ENCODE assay signal across 11 cellular contexts in the genomic region with DNA sequence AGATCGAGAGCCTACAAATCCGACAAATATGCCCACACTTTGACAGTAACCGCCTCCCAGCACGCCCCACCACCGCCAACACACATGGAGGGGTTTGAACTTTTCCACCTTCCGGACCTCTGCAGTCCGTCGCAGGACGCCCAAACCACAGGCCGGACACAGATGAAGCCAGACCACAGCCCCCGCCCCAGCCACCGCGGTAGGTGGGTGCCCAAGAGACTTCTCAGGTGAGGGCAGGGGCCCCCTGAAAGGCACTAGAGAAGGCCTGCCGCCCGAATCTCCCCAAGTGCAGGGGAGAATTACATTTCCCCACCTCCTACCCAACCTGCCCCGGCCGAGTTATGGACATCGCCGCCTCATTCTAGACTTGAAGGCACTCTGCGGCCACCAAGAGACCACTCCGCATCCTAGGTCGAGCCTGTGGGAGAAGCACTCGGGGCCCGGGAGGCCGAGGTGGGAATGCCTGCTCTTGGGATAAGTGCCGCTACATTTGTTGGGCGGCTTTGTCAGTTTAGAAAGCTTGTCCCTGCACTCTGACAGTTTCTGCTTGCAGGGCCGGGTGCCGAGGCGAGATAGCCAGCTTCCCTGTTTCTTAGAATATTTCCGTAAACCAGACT. TPM values are rescaled to one million over a fixed set of nuclear protein-coding genes. Genes with fewer than 3 reads are reported as not detected.
DNase-seq lines count a peak whose midpoint lies in the region; ATAC-seq, FAIRE-seq and TF ChIP-seq lines count a peak whose summit lies in the region.
"Had no signal": no experiment of that assay in that cellular context is flagged by ENCODE, and none has a peak within 500 bp of the region (broad histone marks: within the 10 kb centered on the region; RNA-seq: fewer than 3 reads in every experiment).

No MANE protein-coding gene starts in this region.

- peak overlapping the region; percentile 71 for H3K4me3 Mint-ChIP-seq in central memory CD8-positive, alpha-beta T cell
- H3K4me3 Mint-ChIP-seq in mesothelial cell of epicardium, result peak overlapping the region; percentile 74

- H3K27ac Mint-ChIP-seq in central memory CD8-positive, alpha-beta T cell (ENCODE audit: low read depth), result no peak overlapping the region
- peak overlapping the region; percentile 97 for H3K27ac Mint-ChIP-seq in mesothelial cell of epicardium

- CTCF ChIA-PET in HepG2 (lab: Yijun Ruan, JAX; ENCODE audit: low intra/inter-chr PET ratio, low total read pairs), result no interaction called here

- TF ChIP-seq CTCF in liver (IDR thresholded peaks at IDR 0.05; ENCODE audit: low read depth, low read length, missing input control) (no peak), HepG2 (CRISPR knock-in tag; IDR thresholded peaks at IDR 0.05) (no peak), mesothelial cell of epicardium (IDR thresholded peaks at IDR 0.05; ENCODE audit: unreplicated experiment) (no peak), GM20000 (IDR thresholded peaks at IDR 0.05; ENCODE audit: extremely low read depth, missing control alignments) (no peak)

- H3K9me3 ChIP-seq in liver (ENCODE audit: control insufficient read depth in 4 of 4, low read length in 3 of 4) (no peaks in the 10 kb centered on the region), HepG2 (ENCODE audit: low read length) (no peaks in the 10 kb centered on the region)

- POLR2A ChIA-PET in HepG2 (lab: Yijun Ruan, JAX), result no interaction called here

- no peak for TF ChIP-seq RAD21 in liver (IDR thresholded peaks at IDR 0.05)
- no peak for TF ChIP-seq RAD21 in HepG2 (CRISPR knock-in tag; IDR thresholded peaks at IDR 0.05)

- WGBS in liver, result 12% methylated on average over 31 of the region's 31 CpGs
- 62% methylated on average over 15 of the region's 31 CpGs for WGBS in HepG2 (ENCODE audit: low lambda C conversion rate)

- H3K27me3 Mint-ChIP-seq in central memory CD8-positive, alpha-beta T cell, result peaks cover 67% of the 10 kb centered on the region
- H3K27me3 Mint-ChIP-seq in mesothelial cell of epicardium (ENCODE audit: low read depth), result peaks cover 24% of the 10 kb centered on the region

- H2AFZ ChIP-seq in HepG2 (ENCODE audit: low read length), result no peak overlapping the region

- peaks cover 4 to 21% (median 7%) of the 10 kb centered on the region in 4 donors for H3K4me1 ChIP-seq in liver (ENCODE audit: control insufficient read depth in 4 of 4, insufficient read depth in 4 of 4, low read length in 3 of 4)
- H3K4me1 ChIP-seq in HepG2 (ENCODE audit: insufficient read depth, low read length), result no peaks in the 10 kb centered on the region

- H3K4me1 Mint-ChIP-seq in central memory CD8-positive, alpha-beta T cell, result peaks cover 14% of the 10 kb centered on the region
- peaks cover 52% of the 10 kb centered on the region for H3K4me1 Mint-ChIP-seq in mesothelial cell of epicardium

- peak overlapping the region; percentile 37 to 44 for H3K27ac ChIP-seq in liver (ENCODE audit: low read depth in 1 of 2, low read length in 2 of 2)
- H3K27ac ChIP-seq in HepG2 (ENCODE audit: extremely low read length, insufficient read depth, low read length), result no peak overlapping the region
- H3K27ac ChIP-seq: dorsolateral prefrontal cortex had no signal

- H4K20me1 ChIP-seq in HepG2 (ENCODE audit: insufficient read depth, low read length), result no peaks in the 10 kb centered on the region

- H3K9ac ChIP-seq in liver (ENCODE audit: low read depth in 1 of 2, low read length in 2 of 2) (no peak overlapping the region), HepG2 (ENCODE audit: insufficient read depth, low read depth, low read length) (no peak overlapping the region)

- H3K79me2 ChIP-seq in HepG2 (ENCODE audit: insufficient read depth, low read length), result no peaks in the 10 kb centered on the region

- in situ Hi-C loops in HepG2 (cut with HindIII; ENCODE audit: extremely low pct_ligation_motif_present, low pct_unique_long_range_greater_than_20kb), result loop anchor here (10.0 kb wide), 1 partner anchor 646 kb away; no protein-coding TSS in a partner anchor

- BruUV-seq in HepG2 (replicated peaks; lab: Mats Ljungman, UMichigan), result no TSS peak

- no peak for TF ChIP-seq EP300 in HepG2 (IDR thresholded peaks at IDR 0.05; ENCODE audit: low read depth in 2 of 2, low read length in 2 of 2)
- no peak for TF ChIP-seq EP300 in HepG2 (CRISPR knock-in tag; IDR thresholded peaks at IDR 0.05; ENCODE audit: borderline replicate concordance)

- H3K4me2 ChIP-seq in HepG2 (ENCODE audit: low read depth, low read length), result no peak overlapping the region

- no peak for FAIRE-seq in HepG2 (lab: Jason Lieb, UNC)

- H3K9me3 Mint-ChIP-seq in central memory CD8-positive, alpha-beta T cell, result no peaks in the 10 kb centered on the region
- H3K9me3 Mint-ChIP-seq in mesothelial cell of epicardium, result no peaks in the 10 kb centered on the region

- H3K36me3 ChIP-seq in liver (ENCODE audit: control insufficient read depth in 4 of 4, insufficient read depth in 3 of 4, low read depth in 1 of 4, low read length in 3 of 4) (no peaks in the 10 kb centered on the region), HepG2 (replicated peaks in 1 of 2; ENCODE audit: control insufficient read depth in 1 of 2, insufficient read depth in 2 of 2, low read length in 2 of 2) (no peaks in the 10 kb centered on the region)

- ATAC-seq in HepG2, result no peak
- no peak for ATAC-seq in central memory CD8-positive, alpha-beta T cell (replicated peaks; ENCODE audit: extremely low read depth, poor library complexity, severe bottlenecking)
- no peak for ATAC-seq in HG03280 (IDR thresholded peaks at IDR 0.05; ENCODE audit: unreplicated experiment)
- ATAC-seq: PC-3 had no signal

- H3K4me3 ChIP-seq in liver (ENCODE audit: low read depth in 1 of 3, low read length in 3 of 3) (peak overlapping the region in 1 of 3 donors; percentile 34), HepG2 (replicated peaks in 1 of 3; ENCODE audit: insufficient read depth in 1 of 3, low read depth in 2 of 3, low read length in 3 of 3) (no peak overlapping the region)

- DNase-seq in HepG2 (ENCODE audit: low spot score) (no peak), mesothelial cell of epicardium (ENCODE audit: low spot score in 2 of 2, unreplicated experiment in 2 of 2) (peak in 1 of 2 experiments; percentile 40), GM20000 (ENCODE audit: low spot score) (no peak), NCI-H1436 treated with DMSO at 0.1 percent for 48 hours (lab: John Stamatoyannopoulos, UW) (no peak), NCI-H526 treated with DMSO at 0.1 percent for 48 hours (lab: John Stamatoyannopoulos, UW) (no peak)
- DNase-seq in central memory CD8-positive, alpha-beta T cell (ENCODE audit: low spot score in 2 of 2), result no peak
- DNase-seq: dorsolateral prefrontal cortex, PC-3 had no signal

- intact Hi-C loops in HepG2 (cut with micrococcal nuclease; ENCODE audit: unreplicated experiment), result loop anchor here (5.0 kb wide), 1 partner anchor 244 kb away; no protein-coding TSS in a partner anchor

- H3K27me3 ChIP-seq in liver (ENCODE audit: control insufficient read depth in 4 of 4, insufficient read depth in 4 of 4, low read length in 3 of 4) (peaks cover 7 to 30% (median 14%) of the 10 kb centered on the region in 4 donors), HepG2 (ENCODE audit: control insufficient read depth in 1 of 2, insufficient read depth in 2 of 2, low read length in 2 of 2) (peaks cover 4 to 32% of the 10 kb centered on the region in 2 experiments; a peak in 3 of 5 replicates)

- H3K36me3 Mint-ChIP-seq in central memory CD8-positive, alpha-beta T cell (ENCODE audit: insufficient read depth), result no peaks in the 10 kb centered on the region
- peaks cover 10% of the 10 kb centered on the region for H3K36me3 Mint-ChIP-seq in mesothelial cell of epicardium

- TF ChIP-seq POLR2A in HepG2 (IDR thresholded peaks at IDR 0.05; ENCODE audit: insufficient read depth in 1 of 2, low read depth in 2 of 2, low read length in 2 of 2), result no peak

TF ChIP-seq in liver, 16 proteins besides CTCF, POLR2A, EP300 and RAD21 (continues in another document):
- TF ChIP-seq NR2F2 (IDR thresholded peaks at IDR 0.05) (no peak), TAF1 (conservative IDR thresholded peaks at IDR 0.05) (no peak), EGR1 (IDR thresholded peaks at IDR 0.05; ENCODE audit: low read depth in 2 of 2) (no peak)
- TF ChIP-seq, protein P1, sequence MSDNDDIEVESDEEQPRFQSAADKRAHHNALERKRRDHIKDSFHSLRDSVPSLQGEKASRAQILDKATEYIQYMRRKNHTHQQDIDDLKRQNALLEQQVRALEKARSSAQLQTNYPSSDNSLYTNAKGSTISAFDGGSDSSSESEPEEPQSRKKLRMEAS (IDR thresholded peaks at IDR 0.05), result no peak

TF ChIP-seq in HepG2, 621 proteins besides CTCF, POLR2A, EP300 and RAD21 (continues in another document):
- TF ChIP-seq HDAC2 (CRISPR knock-in tag; IDR thresholded peaks at IDR 0.05), result no peak
- no peak for TF ChIP-seq KDM6A (CRISPR knock-in tag; IDR thresholded peaks at IDR 0.05; ENCODE audit: low read depth)

RNA-seq across cellular contexts. Expression of a gene that starts 21.5 kb away (rescaled TPM):
- total RNA-seq in liver (1 to 10 TPM; 2.1 to 4.7 TPM), HepG2 (2016; rRNA removed; fragmentation: Illumina TruSeq; extraction: Trizol) (not detected in 2 replicates), mesothelial cell of epicardium (32.8 to 34.3 TPM (median 33.3 TPM) in 3 replicates)
- polyA plus RNA-seq in liver (1 to 10 TPM; 2.9 to 4.5 TPM), HepG2 (2011; rRNA removed) (not detected in 2 replicates)
- not detected in 2 replicates for total RNA-seq in HepG2 (2016; cell fraction: cytosol; rRNA removed; fragmentation: Illumina TruSeq; extraction: Trizol; ENCODE audit: low read depth)
- not detected in 2 replicates for total RNA-seq in HepG2 (2016; cell fraction: insoluble cytoplasmic fraction; rRNA removed; fragmentation: Illumina TruSeq; extraction: Trizol)
- not detected in 2 replicates for total RNA-seq in HepG2 (2016; cell fraction: membrane; rRNA removed; fragmentation: Illumina TruSeq; extraction: Trizol)
- not detected in 2 replicates for total RNA-seq in HepG2 (2016; cell fraction: nucleus; rRNA removed; fragmentation: Illumina TruSeq; extraction: Trizol)
- not detected in 2 replicates for polyA plus RNA-seq in HepG2 (2011; cell fraction: cytosol; rRNA removed)
- not detected in 2 replicates for polyA plus RNA-seq in HepG2 (2011; cell fraction: nucleus; rRNA removed)
- not detected in 2 replicates for polyA plus RNA-seq in HepG2 (2012)
- polyA plus RNA-seq in HepG2 (2016; cell fraction: cytosol; fragmentation: Illumina TruSeq; extraction: Trizol; ENCODE audit: low read depth), result not detected in 2 replicates
- polyA plus RNA-seq in HepG2 (2016; cell fraction: insoluble cytoplasmic fraction; fragmentation: Illumina TruSeq; extraction: Trizol; ENCODE audit: low read depth), result not detected in 2 replicates
- not detected in 2 replicates for polyA plus RNA-seq in HepG2 (2016; cell fraction: membrane; fragmentation: Illumina TruSeq; extraction: Trizol; ENCODE audit: low read depth)
- polyA plus RNA-seq in HepG2 (2016; cell fraction: nucleus; fragmentation: Illumina TruSeq; extraction: Trizol; ENCODE audit: insufficient read depth, low read depth), result not detected in 2 replicates
- not detected in 2 replicates for polyA minus RNA-seq in HepG2 (2011; rRNA and poly(A)+ RNA removed; ENCODE audit: low replicate concordance)
- polyA minus RNA-seq in HepG2 (2011; cell fraction: cytosol; rRNA and poly(A)+ RNA removed), result not detected in 2 replicates
- polyA minus RNA-seq in HepG2 (2011; cell fraction: nucleus; rRNA and poly(A)+ RNA removed), result not detected in 2 replicates
- total RNA-seq: kidney epithelial cell, PC-3 had no signal
